Comparison of ENCODE assay signal across 10 cellular contexts in genomic region chr17:77186141-77186604, GRCh38. TPM values are rescaled to one million over a fixed set of nuclear protein-coding genes. Genes with fewer than 3 reads are reported as not detected.
DNase-seq lines count a peak whose midpoint lies in the region; ATAC-seq and TF ChIP-seq lines count a peak whose summit lies in the region.
"Had no signal": no experiment of that assay in that cellular context is flagged by ENCODE, and none has a peak within 500 bp of the region (broad histone marks: within the 10 kb centered on the region; RNA-seq: fewer than 3 reads in every experiment).

No MANE protein-coding gene starts in this region.

- no peak overlapping the region for H3K9ac ChIP-seq in mesenchymal stem cell (ENCODE audit: low read length)

- H2BK15ac ChIP-seq in mesenchymal stem cell (ENCODE audit: low read depth, poor library complexity, severe bottlenecking), result no peak overlapping the region

- H2BK120ac ChIP-seq in mesenchymal stem cell (ENCODE audit: low read depth, low read length), result no peak overlapping the region

- H4K91ac ChIP-seq in mesenchymal stem cell (ENCODE audit: low read length), result no peak overlapping the region

- no peak overlapping the region for H3K4me3 Mint-ChIP-seq in activated naive CD4-positive, alpha-beta T cell treated with anti-CD3 and anti-CD28 coated beads for 36 hours

- H3K9me3 ChIP-seq in testis (no peaks in the 10 kb centered on the region), mesenchymal stem cell (ENCODE audit: control insufficient read depth, low read length) (no peaks in the 10 kb centered on the region)

- ATAC-seq in GM21360 (IDR thresholded peaks at IDR 0.05; ENCODE audit: unreplicated experiment), result no peak

- no peak overlapping the region for H3K18ac ChIP-seq in mesenchymal stem cell (ENCODE audit: low read depth in 1 of 2, low read length in 2 of 2)

- peaks cover 43% of the 10 kb centered on the region for H3K4me1 ChIP-seq in testis
- peaks cover 19% of the 10 kb centered on the region for H3K4me1 ChIP-seq in mesenchymal stem cell (ENCODE audit: control insufficient read depth, insufficient read depth, low read depth, low read length)

- DNase-seq in activated naive CD4-positive, alpha-beta T cell treated with anti-CD3 and anti-CD28 coated beads for 36 hours, result peak; percentile 46
- no peak for DNase-seq in activated naive CD4-positive, alpha-beta T cell treated with Interleukin-2 at 50 U/mL for 16 hours
- DNase-seq in activated T-cell treated with anti-CD3 and anti-CD28 coated beads, Interleukin-2, amount 50 U/mL, for 1 hour, result peak; percentile 25
- DNase-seq in left kidney (ENCODE audit: low read depth, low spot score) (peak; percentile 61), testis (peak; percentile 79), mesenchymal stem cell (no peak), NCI-H1436 treated with DMSO at 0.1 percent for 48 hours (lab: John Stamatoyannopoulos, UW) (no peak)
- DNase-seq: NCI-H1930 had no signal

- CTCF ChIA-PET in activated naive CD4-positive, alpha-beta T cell treated with anti-CD3 and anti-CD28 coated beads for 36 hours (lab: Charles Lee), result no interaction called here

- H3K4me3 ChIP-seq in testis (no peak overlapping the region), mesenchymal stem cell (ENCODE audit: insufficient read depth in 1 of 2, low read depth in 1 of 2, low read length in 2 of 2) (no peak overlapping the region)

- H3K9me3 Mint-ChIP-seq in activated naive CD4-positive, alpha-beta T cell treated with anti-CD3 and anti-CD28 coated beads for 36 hours, result no peaks in the 10 kb centered on the region
- H3K9me3 Mint-ChIP-seq: T-helper 1 cell treated with Interleukin-12 subunit alpha and Interleukin-12 subunit beta and Interleukin-4 antibody, amounts not matched to agents 30 μg/mL and 1 μg/mL, for 36 hours had no signal

- no peak overlapping the region for H2AFZ ChIP-seq in mesenchymal stem cell (ENCODE audit: low read depth, low read length)

- H3K36me3 Mint-ChIP-seq in activated naive CD4-positive, alpha-beta T cell treated with anti-CD3 and anti-CD28 coated beads for 36 hours (ENCODE audit: low read depth), result peaks cover under 1% of the 10 kb centered on the region

- H3K23ac ChIP-seq in mesenchymal stem cell (ENCODE audit: low read length in 2 of 2), result no peak overlapping the region

- intact Hi-C loops in activated naive CD4-positive, alpha-beta T cell treated with anti-CD3 and anti-CD28 coated beads for 36 hours (cut with micrococcal nuclease), result loop anchor here (1.0 to 5.0 kb wide), 2 partner anchors 29 to 89 kb away; no protein-coding TSS in a partner anchor
- intact Hi-C loops in testis (cut with DNase I; ENCODE audit: low total_unique reads), result no loop called here

- H3K4me2 ChIP-seq in mesenchymal stem cell (ENCODE audit: low read length, poor library complexity, severe bottlenecking), result no peak overlapping the region

- H3K27me3 ChIP-seq in testis (no peaks in the 10 kb centered on the region), mesenchymal stem cell (ENCODE audit: control insufficient read depth in 1 of 2, insufficient read depth in 1 of 2, low read length in 2 of 2) (no peaks in the 10 kb centered on the region)

- no peak overlapping the region for H3K14ac ChIP-seq in mesenchymal stem cell (ENCODE audit: low read length in 2 of 2)

- H2BK12ac ChIP-seq in mesenchymal stem cell (ENCODE audit: low read length in 2 of 2), result no peak overlapping the region

- TF ChIP-seq POLR2A in testis (IDR thresholded peaks at IDR 0.05), result no peak

- no peaks in the 10 kb centered on the region for H3K27me3 Mint-ChIP-seq in activated naive CD4-positive, alpha-beta T cell treated with anti-CD3 and anti-CD28 coated beads for 36 hours (ENCODE audit: low read depth)

- H3K27ac Mint-ChIP-seq in activated naive CD4-positive, alpha-beta T cell treated with anti-CD3 and anti-CD28 coated beads for 36 hours, result no peak overlapping the region

- WGBS in testis, 2 donors, result 40 to 64% methylated on average over 13 of the region's 13 CpGs
- WGBS in mesenchymal stem cell, result 91% methylated on average over 13 of the region's 13 CpGs

- no peaks in the 10 kb centered on the region for H3K36me3 ChIP-seq in testis (ENCODE audit: low read depth, missing control alignments)
- H3K36me3 ChIP-seq in mesenchymal stem cell (ENCODE audit: control insufficient read depth in 1 of 2, insufficient read depth in 2 of 2, low read depth in 1 of 2, low read length in 2 of 2), result peaks cover 10 to 12% of the 10 kb centered on the region in 2 experiments

- no peaks in the 10 kb centered on the region for H3K79me1 ChIP-seq in mesenchymal stem cell (replicated peaks; ENCODE audit: low read length, poor library complexity, severe bottlenecking)

- no peak overlapping the region for H4K8ac ChIP-seq in mesenchymal stem cell (ENCODE audit: low read length)

- no peak overlapping the region for H2BK5ac ChIP-seq in mesenchymal stem cell (ENCODE audit: low read depth, low read length, poor library complexity, severe bottlenecking)

- no peak for TF ChIP-seq CTCF in testis (IDR thresholded peaks at IDR 0.05)

- H3K4ac ChIP-seq in mesenchymal stem cell (ENCODE audit: low read depth in 1 of 2, low read length in 2 of 2), result no peak overlapping the region

- H3K4me1 Mint-ChIP-seq in activated naive CD4-positive, alpha-beta T cell treated with anti-CD3 and anti-CD28 coated beads for 36 hours (ENCODE audit: low read depth), result peaks cover 44% of the 10 kb centered on the region

- H3K27ac ChIP-seq in testis, result peak overlapping the region; percentile 14 to 42
- H3K27ac ChIP-seq in mesenchymal stem cell (ENCODE audit: low read length, poor library complexity, severe bottlenecking), result no peak overlapping the region

- no peak overlapping the region for H2AK5ac ChIP-seq in mesenchymal stem cell (ENCODE audit: low read length, severe bottlenecking)

RNA-seq across cellular contexts. Expression of gene SEC14L1, which starts 45.4 kb away (rescaled TPM):
- 10 to 100 TPM; 39.6 to 42.5 TPM for total RNA-seq in activated naive CD4-positive, alpha-beta T cell treated with anti-CD3 and anti-CD28 coated beads for 36 hours
- total RNA-seq in testis, result 100 to 1,000 TPM; 240 to 262 TPM
- polyA plus RNA-seq in testis (ENCODE audit: insufficient read depth, low read depth, low replicate concordance), result 143 TPM
- polyA plus RNA-seq in mesenchymal stem cell (2013, experiment 1 of 2), result 101 TPM
- polyA plus RNA-seq in mesenchymal stem cell (2013, experiment 2 of 2), result 107 TPM

Comparison
In these comparisons a context has a peak if more than half of its experiments do, and no peak if none do; other contexts are left out.
1. DNase-seq: peak in activated naive CD4-positive, alpha-beta T cell treated with anti-CD3 and anti-CD28 coated beads for 36 hours (single experiment), activated T-cell treated with anti-CD3 and anti-CD28 coated beads, Interleukin-2, amount 50 U/mL, for 1 hour (single experiment), left kidney (single experiment) and testis (single experiment); none in activated naive CD4-positive, alpha-beta T cell treated with Interleukin-2 at 50 U/mL for 16 hours (single experiment), mesenchymal stem cell (single experiment) and NCI-H1436 treated with DMSO at 0.1 percent for 48 hours (single experiment).
2. RNA of gene SEC14L1, which starts 45.4 kb away (total RNA-seq): 240 to 262 TPM in testis; 39.6 to 42.5 TPM in activated naive CD4-positive, alpha-beta T cell treated with anti-CD3 and anti-CD28 coated beads for 36 hours; every median in the first group is over 4 times any median in the second.